In genomic region chr21:18553786-18554185, GRCh38 we compare ENCODE assay signal across 29 cellular contexts.
"Had no signal": no experiment of that assay in that cellular context is flagged by ENCODE, and none has a peak within 500 bp of the region (broad histone marks: within the 10 kb centered on the region; RNA-seq: fewer than 3 reads in every experiment).

No MANE protein-coding gene starts in this region.

- H3K27me3 ChIP-seq: neural progenitor cell, ovary, right lobe of liver, sigmoid colon, suprapubic skin, testis, tibial artery, transverse colon, upper lobe of right lung, uterus had no signal

- H3K27ac ChIP-seq: neural progenitor cell, ovary, parathyroid adenoma, prostate gland, right lobe of liver, sigmoid colon, suprapubic skin, testis, tibial artery, transverse colon, upper lobe of right lung, uterus had no signal

- H3K9me3 Mint-ChIP-seq: nephron, neural progenitor cell, type B pancreatic cell had no signal

- H3K27me3 Mint-ChIP-seq: naive thymus-derived CD4-positive, alpha-beta T cell; stimulated activated naive B cell treated with anti-CD40 and anti-IgM and Interleukin-4, amounts not matched to agents 10 μg/mL and 1 μg/mL and 100 μg/mL, for 72 hours; stimulated activated naive CD8-positive, alpha-beta T cell treated with anti-CD3 and anti-CD28 coated beads, Interleukin-15, amount 100 ng/mL, for 72 hours; type B pancreatic cell had no signal

- H3K4me1 Mint-ChIP-seq: natural killer cell; nephron; stimulated activated effector memory CD8-positive, alpha-beta T cell treated with anti-CD3 and anti-CD28 coated beads, Interleukin-12 subunit alpha, Interleukin-12 subunit beta, amount 100 ng/mL, for 72 hours; stimulated activated naive B cell treated with anti-CD40 and anti-IgM and Interleukin-4, amounts not matched to agents 10 μg/mL and 1 μg/mL and 100 μg/mL, for 72 hours; stimulated activated naive CD8-positive, alpha-beta T cell treated with anti-CD3 and anti-CD28 coated beads, Interleukin-15, amount 100 ng/mL, for 72 hours had no signal

- DNase-seq: naive thymus-derived CD4-positive, alpha-beta T cell; natural killer cell; occipital lobe; ovary; retina; right cardiac atrium; right lobe of liver; sigmoid colon; small intestine; stimulated activated CD4-positive, alpha-beta T cell treated with anti-CD3 and anti-CD28 coated beads, Interleukin-15, amount 100 ng/mL, for 24 hours; stimulated activated CD4-positive, alpha-beta T cell treated with anti-CD3 and anti-CD28 coated beads, Interleukin-2, amount 100 ng/mL, for 24 hours; stimulated activated CD4-positive, alpha-beta T cell treated with anti-CD3 and anti-CD28 coated beads, Interleukin-2, amount 100 ng/mL, for 48 hours; stimulated activated CD4-positive, alpha-beta T cell treated with anti-CD3 and anti-CD28 coated beads, Interleukin-4, amount 100 ng/mL, for 24 hours; stimulated activated naive B cell treated with anti-CD40 and anti-IgM and Interleukin-4, amounts not matched to agents 10 μg/mL and 1 μg/mL and 100 μg/mL, for 72 hours; stimulated activated naive CD4-positive, alpha-beta T cell treated with Interleukin-2 at 50 U/mL for 16 hours; stimulated activated naive CD8-positive, alpha-beta T cell treated with anti-CD3 and anti-CD28 coated beads, Interleukin-15, amount 100 ng/mL, for 72 hours; substantia nigra; testis; tibial artery; transverse colon; upper lobe of right lung; uterus had no signal

- ATAC-seq: naive thymus-derived CD4-positive, alpha-beta T cell; natural killer cell; right cardiac atrium; right lobe of liver; stimulated activated effector memory CD8-positive, alpha-beta T cell treated with anti-CD3 and anti-CD28 coated beads, Interleukin-12 subunit alpha, Interleukin-12 subunit beta, amount 100 ng/mL, for 72 hours; stimulated activated naive B cell treated with anti-CD40 and anti-IgM and Interleukin-4, amounts not matched to agents 10 μg/mL and 1 μg/mL and 100 μg/mL, for 72 hours; stimulated activated naive CD8-positive, alpha-beta T cell treated with anti-CD3 and anti-CD28 coated beads, Interleukin-15, amount 100 ng/mL, for 72 hours; upper lobe of right lung had no signal

- H3K9me3 ChIP-seq: ovary, prostate gland, right lobe of liver, sigmoid colon, suprapubic skin, testis, tibial artery, transverse colon, upper lobe of right lung, uterus had no signal

- H3K36me3 Mint-ChIP-seq: naive thymus-derived CD4-positive, alpha-beta T cell; natural killer cell; neural progenitor cell; stimulated activated effector memory CD8-positive, alpha-beta T cell treated with anti-CD3 and anti-CD28 coated beads, Interleukin-12 subunit alpha, Interleukin-12 subunit beta, amount 100 ng/mL, for 72 hours; stimulated activated naive B cell treated with anti-CD40 and anti-IgM and Interleukin-4, amounts not matched to agents 10 μg/mL and 1 μg/mL and 100 μg/mL, for 72 hours; type B pancreatic cell had no signal

- H3K4me1 ChIP-seq: parathyroid adenoma, prostate gland, right lobe of liver, sigmoid colon, suprapubic skin, testis, tibial artery, transverse colon, upper lobe of right lung, uterus had no signal

- H3K4me3 Mint-ChIP-seq: naive thymus-derived CD4-positive, alpha-beta T cell; natural killer cell; nephron; neural progenitor cell; stimulated activated effector memory CD8-positive, alpha-beta T cell treated with anti-CD3 and anti-CD28 coated beads, Interleukin-12 subunit alpha, Interleukin-12 subunit beta, amount 100 ng/mL, for 72 hours; stimulated activated naive B cell treated with anti-CD40 and anti-IgM and Interleukin-4, amounts not matched to agents 10 μg/mL and 1 μg/mL and 100 μg/mL, for 72 hours; stimulated activated naive CD8-positive, alpha-beta T cell treated with anti-CD3 and anti-CD28 coated beads, Interleukin-15, amount 100 ng/mL, for 72 hours; type B pancreatic cell had no signal

- H3K36me3 ChIP-seq: neural progenitor cell, ovary, prostate gland, right lobe of liver, sigmoid colon, suprapubic skin, tibial artery, transverse colon, upper lobe of right lung, uterus had no signal

- H3K27ac Mint-ChIP-seq: naive thymus-derived CD4-positive, alpha-beta T cell; natural killer cell; nephron; neural progenitor cell; stimulated activated effector memory CD8-positive, alpha-beta T cell treated with anti-CD3 and anti-CD28 coated beads, Interleukin-12 subunit alpha, Interleukin-12 subunit beta, amount 100 ng/mL, for 72 hours; stimulated activated naive B cell treated with anti-CD40 and anti-IgM and Interleukin-4, amounts not matched to agents 10 μg/mL and 1 μg/mL and 100 μg/mL, for 72 hours; stimulated activated naive CD8-positive, alpha-beta T cell treated with anti-CD3 and anti-CD28 coated beads, Interleukin-15, amount 100 ng/mL, for 72 hours; type B pancreatic cell had no signal

- H3K4me3 ChIP-seq: neural progenitor cell, ovary, prostate gland, right lobe of liver, sigmoid colon, suprapubic skin, testis, tibial artery, transverse colon, upper lobe of right lung, uterus had no signal
